In the genomic region with DNA sequence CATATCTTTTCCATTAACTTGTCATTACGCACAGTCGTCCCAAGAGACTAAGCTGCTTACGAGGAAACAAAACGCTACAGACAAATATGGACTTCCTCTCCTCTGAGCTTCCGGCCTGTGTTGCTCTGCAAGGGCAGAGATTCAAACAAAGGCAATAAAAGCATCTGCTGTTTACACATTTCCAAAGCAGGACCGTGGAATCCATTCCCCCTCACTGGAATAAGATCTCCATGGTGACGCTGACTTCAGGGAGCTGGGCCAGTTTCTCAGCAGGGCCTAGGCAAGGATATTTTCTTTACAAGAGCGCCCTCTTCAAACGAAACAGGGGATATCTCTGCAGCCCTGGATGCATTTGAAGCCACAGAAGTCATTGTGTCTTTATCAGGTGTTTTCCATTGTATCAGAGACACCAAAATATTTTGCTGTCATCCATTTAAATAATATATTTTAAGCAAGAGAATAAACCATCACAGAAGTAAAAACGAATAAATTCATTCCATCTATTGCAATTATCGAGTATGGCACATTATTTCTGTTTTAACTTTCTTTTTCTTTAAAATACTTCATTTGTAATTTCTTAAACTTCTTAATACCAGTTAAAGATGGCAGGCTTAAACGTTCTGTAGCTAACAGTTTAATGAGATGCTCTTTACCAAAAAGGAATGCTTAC, we compare ENCODE assay signal across 8 cellular contexts.
DNase-seq lines count a peak whose midpoint lies in the region; ATAC-seq and TF ChIP-seq lines count a peak whose summit lies in the region.

No MANE protein-coding gene starts in this region.

- peak; percentile 94 for DNase-seq in DMS79 (lab: John Stamatoyannopoulos, UW)
- peak; percentile 21 for DNase-seq in HuH-7 (ENCODE audit: low spot score)
- peak; percentile 77 for DNase-seq in OCI-M1 (lab: John Stamatoyannopoulos, UW)
- DNase-seq in endothelial cell (ENCODE audit: low spot score): peak; percentile 50
- peak; percentile 97 for DNase-seq in medulla oblongata (ENCODE audit: extremely low spot score)
- DNase-seq in activated gamma-delta T cell (lab: John Stamatoyannopoulos, UW): no peak
- no peak for DNase-seq in activated CD4-positive, alpha-beta T cell treated with anti-CD3 and anti-CD28 coated beads, Interleukin-2, amount 50 U/mL, for 48 hours

- H3K4me3 Mint-ChIP-seq in endothelial cell (ENCODE audit: unreplicated experiment): no peak overlapping the region
- H3K4me3 Mint-ChIP-seq in activated T-helper 17 cell treated with anti-CD3 and anti-CD28 coated beads, Interleukin-2, amount 50 U/mL, for 72 hours: no peak overlapping the region

- H3K27ac Mint-ChIP-seq in endothelial cell (ENCODE audit: unreplicated experiment): peak overlapping the region; percentile 67
- H3K27ac Mint-ChIP-seq in activated T-helper 17 cell treated with anti-CD3 and anti-CD28 coated beads, Interleukin-2, amount 50 U/mL, for 72 hours: no peak overlapping the region

- H3K36me3 Mint-ChIP-seq in endothelial cell (ENCODE audit: low read depth, unreplicated experiment): no peaks in the 10 kb centered on the region
- no peaks in the 10 kb centered on the region for H3K36me3 Mint-ChIP-seq in activated T-helper 17 cell treated with anti-CD3 and anti-CD28 coated beads, Interleukin-2, amount 50 U/mL, for 72 hours (ENCODE audit: low read depth)

- H3K4me1 Mint-ChIP-seq in endothelial cell (ENCODE audit: unreplicated experiment): peaks cover 3% of the 10 kb centered on the region
- H3K4me1 Mint-ChIP-seq in activated T-helper 17 cell treated with anti-CD3 and anti-CD28 coated beads, Interleukin-2, amount 50 U/mL, for 72 hours: no peaks in the 10 kb centered on the region

- no peaks in the 10 kb centered on the region for H3K9me3 Mint-ChIP-seq in endothelial cell (ENCODE audit: unreplicated experiment)
- peaks cover 10% of the 10 kb centered on the region for H3K9me3 Mint-ChIP-seq in activated T-helper 17 cell treated with anti-CD3 and anti-CD28 coated beads, Interleukin-2, amount 50 U/mL, for 72 hours

- no peak for ATAC-seq in activated T-helper 17 cell treated with anti-CD3 and anti-CD28 coated beads, Interleukin-2, amount 50 U/mL, for 72 hours (replicated peaks)

- TF ChIP-seq CTCF in endothelial cell (IDR thresholded peaks at IDR 0.05; ENCODE audit: unreplicated experiment): peak; percentile 45

- peaks cover 3% of the 10 kb centered on the region for H3K27me3 Mint-ChIP-seq in endothelial cell (ENCODE audit: unreplicated experiment)
- H3K27me3 Mint-ChIP-seq in activated T-helper 17 cell treated with anti-CD3 and anti-CD28 coated beads, Interleukin-2, amount 50 U/mL, for 72 hours: no peaks in the 10 kb centered on the region

Comparison
In these comparisons a context has a peak if more than half of its experiments do, and no peak if none do; other contexts are left out.
1. DNase-seq: peak in DMS79 (single experiment), HuH-7 (single experiment), OCI-M1 (single experiment), endothelial cell (single experiment) and medulla oblongata (single experiment); none in activated gamma-delta T cell (single experiment) and activated CD4-positive, alpha-beta T cell treated with anti-CD3 and anti-CD28 coated beads, Interleukin-2, amount 50 U/mL, for 48 hours (0 of 2).